ENCODE assay signal across 8 cellular contexts in genomic region chr2:85418132-85419008, GRCh38. TPM values are rescaled to one million over a fixed set of nuclear protein-coding genes. Genes with fewer than 3 reads are reported as not detected.
A peak's percentile ranks its signal among the peaks of the same experiment; 100 is the strongest.
DNase-seq lines count a peak whose midpoint lies in the region; ATAC-seq and TF ChIP-seq lines count a peak whose summit lies in the region.

Gene SH2D6, plus strand, starts transcription at chr2:85418714. Its CDS starts 10,752 bp downstream, at chr2:85429466.

- H3K4me3 ChIP-seq in right cardiac atrium (ENCODE audit: low read length) (peak within 1 kb of the TSS; percentile 70), uterus (peak within 1 kb of the TSS; percentile 68 to 89)

- in situ Hi-C loops in GM13976 (cut with MboI; ENCODE audit: low sequenced_read_pairs, unreplicated experiment) = no loop called here

- H3K4me1 Mint-ChIP-seq in T-helper 17 cell = peaks cover 25% of the 10 kb centered on the region

- H3K4me3 Mint-ChIP-seq in T-helper 17 cell = peak within 1 kb of the TSS; percentile 95

- peak within 1 kb of the TSS; percentile 88 for H3K27ac Mint-ChIP-seq in T-helper 17 cell

- peak; percentile 77 for ATAC-seq in HG02623 (IDR thresholded peaks at IDR 0.05; ENCODE audit: unreplicated experiment)
- ATAC-seq in T-helper 17 cell = peak; percentile 91
- ATAC-seq in right cardiac atrium = peak; percentile 80 to 83

- intact Hi-C loops in right cardiac atrium (cut with DNase I) (no loop called here), uterus (cut with DNase I; ENCODE audit: low total_unique reads) (no loop called here)

- no peaks in the 10 kb centered on the region for H3K36me3 Mint-ChIP-seq in T-helper 17 cell (ENCODE audit: low read depth)

- no peaks in the 10 kb centered on the region for H3K36me3 ChIP-seq in uterus

- H3K27ac ChIP-seq in angular gyrus (ENCODE audit: low read depth, low read length) = peak within 1 kb of the TSS; percentile 98
- H3K27ac ChIP-seq in right cardiac atrium (ENCODE audit: low read length) = peak within 1 kb of the TSS; percentile 91
- H3K27ac ChIP-seq in uterus = peak within 1 kb of the TSS; percentile 96 to 98

- H3K27me3 Mint-ChIP-seq in T-helper 17 cell = no peaks in the 10 kb centered on the region

- TF ChIP-seq POLR2A in uterus (IDR thresholded peaks at IDR 0.05) = peak; percentile 59 to 81

- DNase-seq in GM13976 (ENCODE audit: low spot score) (peak; percentile 95), NCI-H1092 treated with DMSO at 0.1 percent for 48 hours (lab: John Stamatoyannopoulos, UW) (peak; percentile 63), T-helper 17 cell (peak; percentile 70 to 82 (median 72)), right cardiac atrium (peak; percentile 89 to 96 (median 95)), putamen (ENCODE audit: low spot score) (peak; percentile 84), uterus (peak; percentile 85 to 86)

- H3K4me1 ChIP-seq in right cardiac atrium (ENCODE audit: control insufficient read depth, insufficient read depth, low read length) (no peaks in the 10 kb centered on the region), uterus (peaks cover 0 to 8% of the 10 kb centered on the region in 2 donors)

- TF ChIP-seq CTCF in GM13976 (IDR thresholded peaks at IDR 0.05; ENCODE audit: borderline replicate concordance, control extremely low read depth, extremely low read depth, insufficient read depth, missing control alignments) (no peak), uterus (IDR thresholded peaks at IDR 0.05) (peak in 1 of 4 experiments; percentile 5)

- no peaks in the 10 kb centered on the region for H3K27me3 ChIP-seq in right cardiac atrium (ENCODE audit: control insufficient read depth, insufficient read depth)
- no peaks in the 10 kb centered on the region for H3K27me3 ChIP-seq in uterus

- H3K9me3 ChIP-seq in T-helper 17 cell (ENCODE audit: control insufficient read depth, low read length, poor library complexity, severe bottlenecking) (no peaks in the 10 kb centered on the region), right cardiac atrium (ENCODE audit: control insufficient read depth, low read length) (no peaks in the 10 kb centered on the region), uterus (no peaks in the 10 kb centered on the region)

- WGBS in right cardiac atrium = 17% methylated on average over 57 of the region's 57 CpGs

RNA-seq across cellular contexts. Expression of gene SH2D6, which starts in this region (rescaled TPM):
- total RNA-seq in T-helper 17 cell (under 1 TPM; 0.26 to 0.40 TPM), right cardiac atrium (under 1 TPM in 3 of 4 donors, not detected in 1; 0.34 to 0.75 (median 0.62) TPM), uterus (not detected)
- polyA plus RNA-seq in right cardiac atrium = 0.29 TPM

Comparison
In these comparisons a context has a peak if more than half of its experiments do, and no peak if none do; other contexts are left out.
1. Peak in every context shown above with its lines: DNase-seq, ATAC-seq, H3K4me3 ChIP-seq and H3K27ac ChIP-seq.
2. Peak in DNase-seq and ATAC-seq in T-helper 17 cell; RNA of the gene not detected or under 1 TPM.
3. Peak in DNase-seq, ATAC-seq, H3K4me3 ChIP-seq and H3K27ac ChIP-seq in right cardiac atrium; RNA of the gene not detected or under 1 TPM.
4. Peak in DNase-seq, H3K4me3 ChIP-seq and H3K27ac ChIP-seq in uterus; RNA of the gene not detected or under 1 TPM.